ENCODE assay signal across 21 cellular contexts in genomic region chr4:184895012-184895795, GRCh38.
DNase-seq lines count a peak whose midpoint lies in the region; ATAC-seq and TF ChIP-seq lines count a peak whose summit lies in the region.
"Had no signal": no experiment of that assay in that cellular context is flagged by ENCODE, and none has a peak within 500 bp of the region (broad histone marks: within the 10 kb centered on the region; RNA-seq: fewer than 3 reads in every experiment).

No MANE protein-coding gene starts in this region.

- peak in 1 of 2 donors; percentile 55 for ATAC-seq in upper lobe of left lung (ENCODE audit: low FRiP score in 2 of 2)
- ATAC-seq in activated T-cell treated with anti-CD3 and anti-CD28 coated beads, Interleukin-2, amount 50 U/mL, for 4 hours: no peak
- ATAC-seq: GM23338; stimulated activated effector memory CD8-positive, alpha-beta T cell treated with anti-CD3 and anti-CD28 coated beads, Interleukin-12 subunit alpha, Interleukin-12 subunit beta, amount 100 ng/mL, for 72 hours had no signal

- H3K4me3 Mint-ChIP-seq in activated T-cell treated with anti-CD3 and anti-CD28 coated beads, Interleukin-2, amount 50 U/mL, for 4 hours: no peak overlapping the region
- H3K4me3 Mint-ChIP-seq: central memory CD8-positive, alpha-beta T cell; GM23338; stimulated activated effector memory CD8-positive, alpha-beta T cell treated with anti-CD3 and anti-CD28 coated beads, Interleukin-12 subunit alpha, Interleukin-12 subunit beta, amount 100 ng/mL, for 72 hours had no signal

- H2AFZ ChIP-seq in OCI-LY3 (ENCODE audit: low read depth, low read length): no peak overlapping the region
- H2AFZ ChIP-seq: GM23338 had no signal

- H4K20me1 ChIP-seq in OCI-LY3 (ENCODE audit: insufficient read depth, low read length): no peaks in the 10 kb centered on the region

- no peak for TF ChIP-seq POLR2A in upper lobe of left lung (IDR thresholded peaks at IDR 0.05)

- peak; percentile 33 for DNase-seq in SIG-M5 treated with dmso at 0.1 percent for 504 hours (lab: John Stamatoyannopoulos, UW; ENCODE audit: unreplicated experiment)
- DNase-seq in SIG-M5 (lab: John Stamatoyannopoulos, UW): no peak
- no peak for DNase-seq in left ventricle myocardium inferior
- DNase-seq in upper lobe of left lung: no peak
- DNase-seq in NCI-H526 (lab: John Stamatoyannopoulos, UW): no peak
- DNase-seq in LoVo (ENCODE audit: low spot score): no peak
- DNase-seq in activated T-cell treated with anti-CD3 and anti-CD28 coated beads, Interleukin-2, amount 50 U/mL, for 4 hours: no peak
- DNase-seq: 8988T; activated naive CD4-positive, alpha-beta T cell; BE2C; esophagus squamous epithelium; NCI-H1436; NCI-H2171; NCI-H774 had no signal

- no peaks in the 10 kb centered on the region for H3K79me2 ChIP-seq in OCI-LY3 (ENCODE audit: low read length)

- H3K36me3 ChIP-seq in OCI-LY3 (replicated peaks; ENCODE audit: low read depth, low read length): no peaks in the 10 kb centered on the region
- H3K36me3 ChIP-seq in left ventricle myocardium inferior: no peaks in the 10 kb centered on the region
- H3K36me3 ChIP-seq in upper lobe of left lung: no peaks in the 10 kb centered on the region
- H3K36me3 ChIP-seq: BE2C, esophagus squamous epithelium, thoracic aorta, WERI-Rb-1 had no signal

- H3K4me1 ChIP-seq in OCI-LY3 (ENCODE audit: low read length) (peaks cover 50% of the 10 kb centered on the region), left ventricle myocardium inferior (peaks cover 49% of the 10 kb centered on the region), upper lobe of left lung (peaks cover 2 to 32% (median 29%) of the 10 kb centered on the region in 4 donors)

- H3K27me3 ChIP-seq in OCI-LY3 (ENCODE audit: low read depth, low read length): no peaks in the 10 kb centered on the region
- no peaks in the 10 kb centered on the region for H3K27me3 ChIP-seq in left ventricle myocardium inferior (ENCODE audit: low read depth)
- H3K27me3 ChIP-seq in upper lobe of left lung: no peaks in the 10 kb centered on the region
- H3K27me3 ChIP-seq: BE2C had no signal

- peaks cover 8% of the 10 kb centered on the region for H3K9me3 Mint-ChIP-seq in activated T-cell treated with anti-CD3 and anti-CD28 coated beads, Interleukin-2, amount 50 U/mL, for 4 hours
- H3K9me3 Mint-ChIP-seq: central memory CD8-positive, alpha-beta T cell; GM23338; stimulated activated effector memory CD8-positive, alpha-beta T cell treated with anti-CD3 and anti-CD28 coated beads, Interleukin-12 subunit alpha, Interleukin-12 subunit beta, amount 100 ng/mL, for 72 hours had no signal

- peak overlapping the region; percentile 22; the same call in 1 of the 2 replicates for H3K4me2 ChIP-seq in OCI-LY3 (ENCODE audit: low read length)
- H3K4me2 ChIP-seq: GM23338 had no signal

- intact Hi-C loops in left ventricle myocardium inferior (cut with micrococcal nuclease): no loop called here

- no peak for TF ChIP-seq CTCF in OCI-LY3 (IDR thresholded peaks at IDR 0.05; ENCODE audit: low read depth, low read length)
- TF ChIP-seq CTCF in left ventricle myocardium inferior (IDR thresholded peaks at IDR 0.05; ENCODE audit: borderline replicate concordance): no peak
- no peak for TF ChIP-seq CTCF in upper lobe of left lung (IDR thresholded peaks at IDR 0.05)

- H3K36me3 Mint-ChIP-seq in activated T-cell treated with anti-CD3 and anti-CD28 coated beads, Interleukin-2, amount 50 U/mL, for 4 hours (ENCODE audit: insufficient read depth): no peaks in the 10 kb centered on the region
- H3K36me3 Mint-ChIP-seq: stimulated activated effector memory CD8-positive, alpha-beta T cell treated with anti-CD3 and anti-CD28 coated beads, Interleukin-12 subunit alpha, Interleukin-12 subunit beta, amount 100 ng/mL, for 72 hours had no signal

- H3K4me1 Mint-ChIP-seq in activated T-cell treated with anti-CD3 and anti-CD28 coated beads, Interleukin-2, amount 50 U/mL, for 4 hours (ENCODE audit: low read depth): no peaks in the 10 kb centered on the region
- H3K4me1 Mint-ChIP-seq: central memory CD8-positive, alpha-beta T cell had no signal

- H3K27ac ChIP-seq in OCI-LY3 (ENCODE audit: low read length) (no peak overlapping the region), left ventricle myocardium inferior (replicated peaks) (peak overlapping the region; percentile 45), upper lobe of left lung (peak overlapping the region; percentile 30 to 86 (median 42))
- H3K27ac ChIP-seq: esophagus squamous epithelium, RWPE1, thoracic aorta, WERI-Rb-1 had no signal

- WGBS in upper lobe of left lung, 2 donors: 51 to 53% methylated on average over 7 of the region's 7 CpGs

- H3K4me3 ChIP-seq in OCI-LY3 (ENCODE audit: low read length) (no peak overlapping the region), left ventricle myocardium inferior (no peak overlapping the region), upper lobe of left lung (no peak overlapping the region)
- H3K4me3 ChIP-seq: esophagus squamous epithelium, GM23338, thoracic aorta had no signal

- H3K27me3 Mint-ChIP-seq in activated T-cell treated with anti-CD3 and anti-CD28 coated beads, Interleukin-2, amount 50 U/mL, for 4 hours (ENCODE audit: low read depth): peaks cover 31% of the 10 kb centered on the region

- H3K9ac ChIP-seq in OCI-LY3 (ENCODE audit: low read length): no peak overlapping the region

- TF ChIP-seq EP300 in upper lobe of left lung (IDR thresholded peaks at IDR 0.05): peak in 1 of 4 donors; percentile 40

- no peaks in the 10 kb centered on the region for H3K9me3 ChIP-seq in OCI-LY3 (ENCODE audit: insufficient read depth, low read length)
- H3K9me3 ChIP-seq in left ventricle myocardium inferior (replicated peaks): peaks cover 6% of the 10 kb centered on the region
- no peaks in the 10 kb centered on the region for H3K9me3 ChIP-seq in upper lobe of left lung
- H3K9me3 ChIP-seq: BE2C, esophagus squamous epithelium, thoracic aorta had no signal
